In the genomic region with DNA sequence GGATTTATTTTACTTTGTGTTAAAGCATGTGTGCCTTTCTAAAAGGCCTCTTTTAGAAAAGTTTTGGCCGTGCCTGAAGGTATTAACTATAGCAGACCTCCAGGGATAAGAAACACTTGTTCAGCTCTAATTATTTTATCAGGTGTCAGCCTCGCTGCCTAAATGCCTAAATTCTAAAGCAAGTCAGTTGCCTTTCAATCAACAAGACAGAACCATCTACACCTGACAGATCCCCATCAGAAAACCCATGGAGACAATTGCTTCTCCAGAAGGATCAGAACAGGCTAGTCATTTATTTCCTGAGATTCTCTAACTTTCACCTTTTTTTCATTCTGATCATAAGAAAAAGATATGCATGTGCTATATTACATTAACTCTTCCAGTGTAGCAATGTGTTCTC, we compare ENCODE assay signal across 35 cellular contexts.
"Had no signal": no experiment of that assay in that cellular context is flagged by ENCODE, and none has a peak within 500 bp of the region (broad histone marks: within the 10 kb centered on the region; RNA-seq: fewer than 3 reads in every experiment).

No MANE protein-coding gene starts in this region.

- H3K27ac ChIP-seq: KMS-11 had no signal

- H3K9ac ChIP-seq: KMS-11 had no signal

- H3K4me2 ChIP-seq: KMS-11 had no signal

- DNase-seq: Karpas-422, Kasumi-1, KG1, MG63, MM.1S, MV-4-11, NCI-H1048, NCI-H1092, NCI-H1092 treated with DMSO at 0.1 percent for 48 hours, NCI-H1105, NCI-H1105 treated with DMSO at 0.1 percent for 48 hours, NCI-H1417, NCI-H1417 treated with DMSO at 0.1 percent for 48 hours, NCI-H1436, NCI-H1436 treated with DMSO at 0.1 percent for 48 hours, NCI-H146, NCI-H1694, NCI-H1694 treated with DMSO at 0.1 percent for 48 hours, NCI-H187, NCI-H187 treated with DMSO at 0.1 percent for 48 hours, NCI-H1930, NCI-H2029, NCI-H2029 treated with DMSO at 0.1 percent for 48 hours, NCI-H2081, NCI-H2081 treated with DMSO at 0.1 percent for 48 hours, NCI-H2107, NCI-H2171, NCI-H2227 treated with DMSO at 0.1 percent for 48 hours, NCI-H226, NCI-H345, NCI-H446, NCI-H446 treated with DMSO at 0.1 percent for 48 hours, NCI-H510A, NCI-H510A treated with DMSO at 0.1 percent for 48 hours had no signal

- H3K9me3 ChIP-seq: MG63 had no signal

- H3K27me3 ChIP-seq: MG63 had no signal

- H3K36me3 ChIP-seq: MG63 had no signal

- H3K4me3 ChIP-seq: MG63 had no signal
